Comparison of ENCODE assay signal across 22 cellular contexts in the genomic region with DNA sequence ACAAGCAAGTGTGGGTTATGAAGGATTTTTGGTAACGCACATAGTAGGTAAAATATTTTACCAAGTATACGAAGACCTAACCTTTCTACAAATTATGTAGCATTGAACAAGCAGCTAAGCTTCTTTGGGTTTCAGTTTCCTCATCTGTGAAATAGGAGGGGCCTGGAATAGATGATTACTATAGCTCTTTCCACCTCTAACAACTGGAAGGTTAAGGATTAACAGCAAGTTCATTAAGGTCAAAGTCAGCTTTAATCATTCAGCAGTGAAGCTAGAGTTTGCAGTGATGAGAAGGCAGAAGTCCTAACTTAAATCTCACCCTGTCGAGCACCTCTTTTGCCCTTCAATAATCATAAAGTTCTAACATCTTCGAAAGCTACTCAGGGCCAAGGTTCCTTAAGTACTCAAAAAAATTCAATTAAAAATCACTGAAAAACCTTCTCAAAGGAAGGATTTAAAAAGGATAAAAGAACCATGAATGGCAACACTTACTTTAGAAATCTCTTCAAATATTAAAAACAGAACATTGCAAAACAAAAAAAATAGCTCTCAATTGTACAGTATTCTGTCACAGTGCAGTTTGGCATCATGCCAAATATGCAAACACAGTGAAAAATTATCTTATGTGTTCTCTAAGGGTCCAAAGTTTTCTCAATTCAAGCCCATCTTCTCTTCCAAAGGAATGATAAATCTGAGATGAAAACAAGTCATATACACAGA.
A peak's percentile ranks its signal among the peaks of the same experiment; 100 is the strongest.
DNase-seq lines count a peak whose midpoint lies in the region; ATAC-seq, FAIRE-seq and TF ChIP-seq lines count a peak whose summit lies in the region.
"Had no signal": no experiment of that assay in that cellular context is flagged by ENCODE, and none has a peak within 500 bp of the region (broad histone marks: within the 10 kb centered on the region; RNA-seq: fewer than 3 reads in every experiment).

No MANE protein-coding gene starts in this region.

- peaks cover 0 to 2% (median 0%) of the 10 kb centered on the region in 9 donors for H3K9me3 Mint-ChIP-seq in naive thymus-derived CD8-positive, alpha-beta T cell
- H3K9me3 Mint-ChIP-seq: activated naive CD4-positive, alpha-beta T cell treated with anti-CD3 and anti-CD28 coated beads, Interleukin-2, amount 50 U/mL, for 72 hours; stimulated activated naive CD8-positive, alpha-beta T cell treated with anti-CD3 and anti-CD28 coated beads, Interleukin-15, Interleukin-2, amounts not matched to agents 100 ng/mL and 50 ng/mL, for 24 hours had no signal

- peaks cover 0 to 3% (median 0%) of the 10 kb centered on the region in 5 donors for H3K27me3 Mint-ChIP-seq in naive thymus-derived CD8-positive, alpha-beta T cell
- H3K27me3 Mint-ChIP-seq: CD4-positive, CD25-positive, alpha-beta regulatory T cell; stimulated activated naive CD8-positive, alpha-beta T cell treated with anti-CD3 and anti-CD28 coated beads, Interleukin-15, Interleukin-2, amounts not matched to agents 100 ng/mL and 50 ng/mL, for 24 hours had no signal

- TF ChIP-seq CTCF in endothelial cell of umbilical vein (IDR thresholded peaks at IDR 0.05; ENCODE audit: extremely low read depth in 1 of 2, insufficient read depth in 1 of 2, low read depth in 1 of 2, low read length in 2 of 2) (no peak), stomach (IDR thresholded peaks at IDR 0.05) (no peak)

- dilution Hi-C loops in endothelial cell of umbilical vein (cut with MboI; ENCODE audit: extremely low pct_ligation_motif_present, low sequenced_read_pairs): no loop called here

- intact Hi-C loops in endothelial cell of umbilical vein (cut with micrococcal nuclease): no loop called here
- intact Hi-C loops in stomach (cut with DNase I; ENCODE audit: low total_unique reads): no loop called here

- no peak overlapping the region for H3K27ac ChIP-seq in endothelial cell of umbilical vein (ENCODE audit: insufficient read depth, low read depth, low read length)
- no peak overlapping the region for H3K27ac ChIP-seq in stomach
- H3K27ac ChIP-seq: heart right ventricle, prostate gland, skin epidermis, tibial nerve had no signal

- no peak overlapping the region for H3K9ac ChIP-seq in endothelial cell of umbilical vein (replicated peaks; ENCODE audit: extremely low read depth, insufficient read depth, low read length)

- H3K9me3 ChIP-seq in endothelial cell of umbilical vein (replicated peaks; ENCODE audit: control insufficient read depth, insufficient read depth, low read length) (no peaks in the 10 kb centered on the region), stomach (no peaks in the 10 kb centered on the region)
- H3K9me3 ChIP-seq: heart right ventricle, MG63, prostate gland, tibial nerve had no signal

- no TSS peak for BruUV-seq in endothelial cell of umbilical vein (replicated peaks; lab: Mats Ljungman, UMichigan)

- H3K79me2 ChIP-seq in endothelial cell of umbilical vein (ENCODE audit: control insufficient read depth, insufficient read depth, low read length): no peaks in the 10 kb centered on the region

- H3K4me3 ChIP-seq in endothelial cell of umbilical vein (replicated peaks in 1 of 3; ENCODE audit: insufficient read depth in 1 of 3, low read depth in 1 of 3, low read length in 3 of 3) (no peak overlapping the region), stomach (no peak overlapping the region)
- H3K4me3 ChIP-seq: heart right ventricle, MG63, prostate gland, skin epidermis, tibial nerve had no signal

- no peak for TF ChIP-seq POLR2A in endothelial cell of umbilical vein (IDR thresholded peaks at IDR 0.05; ENCODE audit: low read depth, low read length)
- no peak for TF ChIP-seq POLR2A in stomach (IDR thresholded peaks at IDR 0.05)

- H3K4me1 ChIP-seq in endothelial cell of umbilical vein (ENCODE audit: control insufficient read depth, extremely low read depth, insufficient read depth, low read length): no peaks in the 10 kb centered on the region
- H3K4me1 ChIP-seq in stomach: no peaks in the 10 kb centered on the region
- H3K4me1 ChIP-seq: heart right ventricle, prostate gland, tibial nerve had no signal

- ATAC-seq in GM19463 (IDR thresholded peaks at IDR 0.05; ENCODE audit: unreplicated experiment): peak; percentile 65
- no peak for ATAC-seq in naive thymus-derived CD8-positive, alpha-beta T cell
- ATAC-seq: activated CD4-positive, alpha-beta T cell treated with anti-CD3 and anti-CD28 coated beads for 36 hours; activated naive CD4-positive, alpha-beta T cell treated with anti-CD3 and anti-CD28 coated beads, Interleukin-2, amount 50 U/mL, for 72 hours; heart right ventricle; left ventricle myocardium superior; Right ventricle myocardium inferior had no signal

- CTCF ChIA-PET in endothelial cell of umbilical vein (lab: Charles Lee): interaction anchor here (1.6 kb wide), 1 partner anchor 15 kb away, joined by 6 read pairs; no protein-coding TSS in a partner anchor

- no peak overlapping the region for H3K27ac Mint-ChIP-seq in naive thymus-derived CD8-positive, alpha-beta T cell
- H3K27ac Mint-ChIP-seq: activated CD4-positive, alpha-beta T cell treated with anti-CD3 and anti-CD28 coated beads for 36 hours; activated naive CD4-positive, alpha-beta T cell treated with anti-CD3 and anti-CD28 coated beads, Interleukin-2, amount 50 U/mL, for 72 hours; CD4-positive, CD25-positive, alpha-beta regulatory T cell; stimulated activated naive CD8-positive, alpha-beta T cell treated with anti-CD3 and anti-CD28 coated beads, Interleukin-15, Interleukin-2, amounts not matched to agents 100 ng/mL and 50 ng/mL, for 24 hours had no signal

- no peaks in the 10 kb centered on the region for H3K36me3 Mint-ChIP-seq in naive thymus-derived CD8-positive, alpha-beta T cell
- H3K36me3 Mint-ChIP-seq: activated naive CD4-positive, alpha-beta T cell treated with anti-CD3 and anti-CD28 coated beads, Interleukin-2, amount 50 U/mL, for 72 hours; CD4-positive, CD25-positive, alpha-beta regulatory T cell had no signal

- H3K4me3 Mint-ChIP-seq in naive thymus-derived CD8-positive, alpha-beta T cell: no peak overlapping the region
- H3K4me3 Mint-ChIP-seq: activated CD4-positive, alpha-beta T cell treated with anti-CD3 and anti-CD28 coated beads for 36 hours; CD4-positive, CD25-positive, alpha-beta regulatory T cell; stimulated activated naive CD8-positive, alpha-beta T cell treated with anti-CD3 and anti-CD28 coated beads, Interleukin-15, Interleukin-2, amounts not matched to agents 100 ng/mL and 50 ng/mL, for 24 hours had no signal

- in situ Hi-C loops in Caki2 (cut with HindIII; ENCODE audit: low pct_unique_long_range_greater_than_20kb, low sequenced_read_pairs): no loop called here

- no peaks in the 10 kb centered on the region for H4K20me1 ChIP-seq in endothelial cell of umbilical vein (replicated peaks; ENCODE audit: control insufficient read depth, extremely low read depth, insufficient read depth, low read length)

- no peaks in the 10 kb centered on the region for H3K4me1 Mint-ChIP-seq in naive thymus-derived CD8-positive, alpha-beta T cell
- H3K4me1 Mint-ChIP-seq: activated CD4-positive, alpha-beta T cell treated with anti-CD3 and anti-CD28 coated beads for 36 hours; CD4-positive, CD25-positive, alpha-beta regulatory T cell had no signal

- no peaks in the 10 kb centered on the region for H3K27me3 ChIP-seq in endothelial cell of umbilical vein (ENCODE audit: control insufficient read depth in 2 of 2, insufficient read depth in 2 of 2, low read length in 2 of 2)
- H3K27me3 ChIP-seq in stomach: no peaks in the 10 kb centered on the region
- H3K27me3 ChIP-seq: heart right ventricle, MG63, tibial nerve had no signal

- TF ChIP-seq EP300 in stomach (IDR thresholded peaks at IDR 0.05): no peak

- no peaks in the 10 kb centered on the region for H3K36me3 ChIP-seq in endothelial cell of umbilical vein (ENCODE audit: control insufficient read depth in 2 of 2, extremely low read depth in 1 of 2, insufficient read depth in 2 of 2, low read length in 2 of 2)
- H3K36me3 ChIP-seq in stomach: no peaks in the 10 kb centered on the region
- H3K36me3 ChIP-seq: heart right ventricle, MG63, prostate gland, tibial nerve had no signal

- FAIRE-seq in endothelial cell of umbilical vein (lab: Jason Lieb, UNC): no peak
- FAIRE-seq: colon, GM12891 had no signal

- peak; percentile 33 for DNase-seq in Caki2 (ENCODE audit: low read depth)
- peak; percentile 80 for DNase-seq in NCI-H82 (lab: John Stamatoyannopoulos, UW)
- DNase-seq in endothelial cell of umbilical vein (ENCODE audit: low read depth, low spot score): peak; percentile 3
- DNase-seq in stimulated activated CD4-positive, alpha-beta T cell treated with anti-CD3 and anti-CD28 coated beads, Interleukin-4, amount 100 ng/mL, for 1 hour: no peak
- no peak for DNase-seq in stomach
- DNase-seq in naive thymus-derived CD8-positive, alpha-beta T cell: no peak
- DNase-seq: activated CD4-positive, alpha-beta T cell treated with anti-CD3 and anti-CD28 coated beads for 36 hours; CD4-positive, CD25-positive, alpha-beta regulatory T cell; HCEC 1CT; heart right ventricle; left ventricle myocardium superior; MG63; stimulated activated CD4-positive, alpha-beta T cell treated with anti-CD3 and anti-CD28 coated beads, Interleukin-2, amount 100 ng/mL, for 48 hours had no signal

- no peak overlapping the region for H3K4me2 ChIP-seq in endothelial cell of umbilical vein (ENCODE audit: insufficient read depth, low read length)

- no peak overlapping the region for H2AFZ ChIP-seq in endothelial cell of umbilical vein (ENCODE audit: low read depth, low read length)

- WGBS in stomach, 5 donors: 86 to 92% (median 88%) methylated on average over 4 of the region's 4 CpGs

- H3K9me1 ChIP-seq in endothelial cell of umbilical vein (replicated peaks; ENCODE audit: control insufficient read depth, extremely low read depth, insufficient read depth, low read length): no peaks in the 10 kb centered on the region

- POLR2A ChIA-PET in endothelial cell of umbilical vein (lab: Charles Lee): interaction anchor here (0.6 kb wide), 1 partner anchor 681 kb away, joined by 4 read pairs; no protein-coding TSS in a partner anchor
- POLR2A ChIA-PET in naive thymus-derived CD8-positive, alpha-beta T cell (lab: Charles Lee): no interaction called here

TF ChIP-seq in endothelial cell of umbilical vein, 7 proteins besides CTCF, POLR2A, EP300 and RAD21:
- TF ChIP-seq EZH2 (IDR thresholded peaks at IDR 0.05; ENCODE audit: borderline replicate concordance, low read depth, low read length, severe bottlenecking) (no peak), JUN (IDR thresholded peaks at IDR 0.05; ENCODE audit: borderline replicate concordance, insufficient read depth, insufficient read length, low read depth) (no peak), MYC (IDR thresholded peaks at IDR 0.05; ENCODE audit: low read depth, low read length) (no peak), GATA2 (IDR thresholded peaks at IDR 0.05; ENCODE audit: insufficient read depth, insufficient read length, low read depth, low read length) (no peak), POLR2AphosphoS5 (IDR thresholded peaks at IDR 0.05; ENCODE audit: insufficient read depth, low read depth, low read length) (no peak), FOS (IDR thresholded peaks at IDR 0.05; ENCODE audit: borderline replicate concordance, insufficient read depth, low read length) (no peak)
- TF ChIP-seq, protein P1, sequence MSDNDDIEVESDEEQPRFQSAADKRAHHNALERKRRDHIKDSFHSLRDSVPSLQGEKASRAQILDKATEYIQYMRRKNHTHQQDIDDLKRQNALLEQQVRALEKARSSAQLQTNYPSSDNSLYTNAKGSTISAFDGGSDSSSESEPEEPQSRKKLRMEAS (IDR thresholded peaks at IDR 0.05; ENCODE audit: insufficient read depth, insufficient read length): no peak
TF ChIP-seq in endothelial cell of umbilical vein: peak in this region for 0.

Comparison
In these comparisons a context has a peak if more than half of its experiments do, and no peak if none do; other contexts are left out.
1. DNase-seq: peak in Caki2 (single experiment), NCI-H82 (single experiment) and endothelial cell of umbilical vein (single experiment); none in stimulated activated CD4-positive, alpha-beta T cell treated with anti-CD3 and anti-CD28 coated beads, Interleukin-4, amount 100 ng/mL, for 1 hour (single experiment), stomach (single experiment) and naive thymus-derived CD8-positive, alpha-beta T cell (0 of 10).